1 cellular context compared by ENCODE assay signal in the genomic region with DNA sequence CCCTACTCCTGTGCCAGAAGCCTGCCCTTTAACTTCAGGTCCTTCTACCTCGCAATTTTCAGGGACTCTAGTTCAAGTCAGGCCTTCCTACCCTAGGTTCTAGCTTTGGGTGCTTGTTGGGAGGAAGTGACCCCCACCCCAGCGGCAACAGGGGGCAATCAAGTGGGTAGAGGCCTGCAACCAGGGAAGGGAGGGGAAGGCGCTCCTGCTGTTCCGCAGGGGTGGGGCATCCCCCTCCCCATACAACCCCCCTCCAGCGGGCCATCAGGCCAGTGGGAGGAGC.
A peak's percentile ranks its signal among the peaks of the same experiment; 100 is the strongest.
TF ChIP-seq lines count a peak whose summit lies in the region.

No MANE protein-coding gene starts in this region.

TF ChIP-seq in HEK293, 187 proteins besides CTCF, POLR2A, EP300 and RAD21:
- TF ChIP-seq, protein P1, sequence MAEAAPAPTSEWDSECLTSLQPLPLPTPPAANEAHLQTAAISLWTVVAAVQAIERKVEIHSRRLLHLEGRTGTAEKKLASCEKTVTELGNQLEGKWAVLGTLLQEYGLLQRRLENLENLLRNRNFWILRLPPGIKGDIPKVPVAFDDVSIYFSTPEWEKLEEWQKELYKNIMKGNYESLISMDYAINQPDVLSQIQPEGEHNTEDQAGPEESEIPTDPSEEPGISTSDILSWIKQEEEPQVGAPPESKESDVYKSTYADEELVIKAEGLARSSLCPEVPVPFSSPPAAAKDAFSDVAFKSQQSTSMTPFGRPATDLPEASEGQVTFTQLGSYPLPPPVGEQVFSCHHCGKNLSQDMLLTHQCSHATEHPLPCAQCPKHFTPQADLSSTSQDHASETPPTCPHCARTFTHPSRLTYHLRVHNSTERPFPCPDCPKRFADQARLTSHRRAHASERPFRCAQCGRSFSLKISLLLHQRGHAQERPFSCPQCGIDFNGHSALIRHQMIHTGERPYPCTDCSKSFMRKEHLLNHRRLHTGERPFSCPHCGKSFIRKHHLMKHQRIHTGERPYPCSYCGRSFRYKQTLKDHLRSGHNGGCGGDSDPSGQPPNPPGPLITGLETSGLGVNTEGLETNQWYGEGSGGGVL (tag by site-specific recombination; IDR thresholded peaks at IDR 0.05): 0 out of 2 replicates have a peak, but pooled peaks have one; percentile 48
- TF ChIP-seq ZFP3 (tag by site-specific recombination; IDR thresholded peaks at IDR 0.05; ENCODE audit: low read depth): no peak
- no peak for TF ChIP-seq ZBTB7A (tag by site-specific recombination; IDR thresholded peaks at IDR 0.05; ENCODE audit: low read depth)
- TF ChIP-seq ZBTB21 (tag by site-specific recombination; IDR thresholded peaks at IDR 0.05): no peak
- TF ChIP-seq ZBTB8A (tag by site-specific recombination; IDR thresholded peaks at IDR 0.05): 0 out of 2 replicates have a peak, but pooled peaks have one; percentile 7
- peak; percentile 66; the same call in 1 of the 2 replicates for TF ChIP-seq GLIS2 (tag by site-specific recombination; IDR thresholded peaks at IDR 0.05)
- TF ChIP-seq, protein P2, sequence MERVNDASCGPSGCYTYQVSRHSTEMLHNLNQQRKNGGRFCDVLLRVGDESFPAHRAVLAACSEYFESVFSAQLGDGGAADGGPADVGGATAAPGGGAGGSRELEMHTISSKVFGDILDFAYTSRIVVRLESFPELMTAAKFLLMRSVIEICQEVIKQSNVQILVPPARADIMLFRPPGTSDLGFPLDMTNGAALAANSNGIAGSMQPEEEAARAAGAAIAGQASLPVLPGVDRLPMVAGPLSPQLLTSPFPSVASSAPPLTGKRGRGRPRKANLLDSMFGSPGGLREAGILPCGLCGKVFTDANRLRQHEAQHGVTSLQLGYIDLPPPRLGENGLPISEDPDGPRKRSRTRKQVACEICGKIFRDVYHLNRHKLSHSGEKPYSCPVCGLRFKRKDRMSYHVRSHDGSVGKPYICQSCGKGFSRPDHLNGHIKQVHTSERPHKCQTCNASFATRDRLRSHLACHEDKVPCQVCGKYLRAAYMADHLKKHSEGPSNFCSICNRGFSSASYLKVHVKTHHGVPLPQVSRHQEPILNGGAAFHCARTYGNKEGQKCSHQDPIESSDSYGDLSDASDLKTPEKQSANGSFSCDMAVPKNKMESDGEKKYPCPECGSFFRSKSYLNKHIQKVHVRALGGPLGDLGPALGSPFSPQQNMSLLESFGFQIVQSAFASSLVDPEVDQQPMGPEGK (tag by site-specific recombination; IDR thresholded peaks at IDR 0.05): peak; percentile 67
- TF ChIP-seq, protein P3, sequence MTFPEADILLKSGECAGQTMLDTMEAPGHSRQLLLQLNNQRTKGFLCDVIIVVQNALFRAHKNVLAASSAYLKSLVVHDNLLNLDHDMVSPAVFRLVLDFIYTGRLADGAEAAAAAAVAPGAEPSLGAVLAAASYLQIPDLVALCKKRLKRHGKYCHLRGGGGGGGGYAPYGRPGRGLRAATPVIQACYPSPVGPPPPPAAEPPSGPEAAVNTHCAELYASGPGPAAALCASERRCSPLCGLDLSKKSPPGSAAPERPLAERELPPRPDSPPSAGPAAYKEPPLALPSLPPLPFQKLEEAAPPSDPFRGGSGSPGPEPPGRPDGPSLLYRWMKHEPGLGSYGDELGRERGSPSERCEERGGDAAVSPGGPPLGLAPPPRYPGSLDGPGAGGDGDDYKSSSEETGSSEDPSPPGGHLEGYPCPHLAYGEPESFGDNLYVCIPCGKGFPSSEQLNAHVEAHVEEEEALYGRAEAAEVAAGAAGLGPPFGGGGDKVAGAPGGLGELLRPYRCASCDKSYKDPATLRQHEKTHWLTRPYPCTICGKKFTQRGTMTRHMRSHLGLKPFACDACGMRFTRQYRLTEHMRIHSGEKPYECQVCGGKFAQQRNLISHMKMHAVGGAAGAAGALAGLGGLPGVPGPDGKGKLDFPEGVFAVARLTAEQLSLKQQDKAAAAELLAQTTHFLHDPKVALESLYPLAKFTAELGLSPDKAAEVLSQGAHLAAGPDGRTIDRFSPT (tag by site-specific recombination; IDR thresholded peaks at IDR 0.05): 0 out of 2 replicates have a peak, but pooled peaks have one; percentile 9
- TF ChIP-seq ZNF341 (tag by site-specific recombination; IDR thresholded peaks at IDR 0.05; ENCODE audit: low read depth): peak; percentile 80
- TF ChIP-seq ZEB2 (tag by site-specific recombination; IDR thresholded peaks at IDR 0.05): no peak
- TF ChIP-seq ZNF354C (tag by site-specific recombination; IDR thresholded peaks at IDR 0.05; ENCODE audit: borderline replicate concordance, low read depth): no peak
